In genomic region chr6:143241110-143241509, GRCh38 we compare ENCODE assay signal across 16 cellular contexts.
DNase-seq lines count a peak whose midpoint lies in the region; ATAC-seq and TF ChIP-seq lines count a peak whose summit lies in the region.
"Had no signal": no experiment of that assay in that cellular context is flagged by ENCODE, and none has a peak within 500 bp of the region (broad histone marks: within the 10 kb centered on the region; RNA-seq: fewer than 3 reads in every experiment).

No MANE protein-coding gene starts in this region.

- no peak overlapping the region for H3K27ac ChIP-seq in fibroblast of lung (ENCODE audit: insufficient read depth, low read length)
- peak overlapping the region; percentile 49 for H3K27ac ChIP-seq in osteoblast (ENCODE audit: low read depth, low read length)
- H3K27ac ChIP-seq: SJCRH30 had no signal

- no peaks in the 10 kb centered on the region for H3K9me3 ChIP-seq in fibroblast of lung (ENCODE audit: control insufficient read depth, insufficient read depth, low read depth, low read length)
- H3K9me3 ChIP-seq in osteoblast (ENCODE audit: low read depth, low read length): no peaks in the 10 kb centered on the region
- H3K9me3 ChIP-seq: HAP-1, SJCRH30 had no signal

- ATAC-seq in GM18909 (IDR thresholded peaks at IDR 0.05; ENCODE audit: poor library complexity, unreplicated experiment) (no peak), GM21447 (IDR thresholded peaks at IDR 0.05; ENCODE audit: unreplicated experiment) (no peak), HG03175 (IDR thresholded peaks at IDR 0.05; ENCODE audit: unreplicated experiment) (no peak)

- H3K79me2 ChIP-seq in fibroblast of lung (ENCODE audit: control insufficient read depth, insufficient read depth, low read length): no peaks in the 10 kb centered on the region
- no peaks in the 10 kb centered on the region for H3K79me2 ChIP-seq in osteoblast (ENCODE audit: insufficient read depth, low read length)

- H3K9ac ChIP-seq in fibroblast of lung (ENCODE audit: insufficient read depth, low read length): no peak overlapping the region

- H3K27me3 ChIP-seq in fibroblast of lung (ENCODE audit: control insufficient read depth, insufficient read depth, low read length): no peaks in the 10 kb centered on the region
- H3K27me3 ChIP-seq in osteoblast (ENCODE audit: insufficient read depth, low read length): no peaks in the 10 kb centered on the region
- H3K27me3 ChIP-seq: SJCRH30 had no signal

- H4K20me1 ChIP-seq in fibroblast of lung (ENCODE audit: control insufficient read depth, extremely low read depth, insufficient read depth, low read length) (no peaks in the 10 kb centered on the region), osteoblast (ENCODE audit: insufficient read depth, low read length) (no peaks in the 10 kb centered on the region)

- H3K4me2 ChIP-seq in fibroblast of lung (ENCODE audit: extremely low read depth, insufficient read depth, low read length) (no peak overlapping the region), osteoblast (ENCODE audit: insufficient read depth, low read length) (peak overlapping the region; percentile 34)

- DNase-seq in astrocyte of the spinal cord (ENCODE audit: low read depth, low spot score): peak; percentile 35
- DNase-seq in fibroblast of lung (ENCODE audit: low read depth in 2 of 2): peak; percentile 11 to 71
- no peak for DNase-seq in osteoblast (ENCODE audit: insufficient read length, low spot score, missing footprints)
- peak; percentile 47 for DNase-seq in stromal cell of bone marrow (ENCODE audit: low read depth)
- DNase-seq: COR-L47, DMS153, NCI-H1105, NCI-H1694 treated with DMSO at 0.1 percent for 48 hours, NCI-H345, OCI-M1, RPMI8226, SJCRH30 had no signal

- H3K36me3 ChIP-seq in fibroblast of lung (ENCODE audit: control insufficient read depth, insufficient read depth, low read length) (no peaks in the 10 kb centered on the region), osteoblast (ENCODE audit: insufficient read depth, low read length) (no peaks in the 10 kb centered on the region)
- H3K36me3 ChIP-seq: HAP-1, SJCRH30 had no signal

- TF ChIP-seq CTCF in astrocyte of the spinal cord (IDR thresholded peaks at IDR 0.05; ENCODE audit: low read depth, low read length): no peak
- TF ChIP-seq CTCF in fibroblast of lung (conservative IDR thresholded peaks at IDR 0.05 in 1 of 2, IDR thresholded peaks at IDR 0.05 in 1 of 2; ENCODE audit: low read depth in 1 of 2, low read length in 2 of 2): no peak
- TF ChIP-seq CTCF in osteoblast (IDR thresholded peaks at IDR 0.05; ENCODE audit: extremely low read depth, low read depth, low read length): no peak

- H2AFZ ChIP-seq in fibroblast of lung (ENCODE audit: low read length) (no peak overlapping the region), osteoblast (ENCODE audit: low read length) (peak overlapping the region; percentile 28)

- H3K4me1 ChIP-seq in fibroblast of lung (ENCODE audit: control insufficient read depth, extremely low read depth, insufficient read depth, low read length) (no peaks in the 10 kb centered on the region), osteoblast (ENCODE audit: insufficient read depth, low read length) (peaks cover 8% of the 10 kb centered on the region)
- H3K4me1 ChIP-seq: HAP-1, SJCRH30 had no signal

- in situ Hi-C loops in astrocyte of the spinal cord (cut with HindIII; ENCODE audit: low sequenced_read_pairs): no loop called here

- H3K4me3 ChIP-seq in astrocyte of the spinal cord (ENCODE audit: low read depth, low read length) (no peak overlapping the region), fibroblast of lung (replicated peaks in 1 of 4; ENCODE audit: control extremely low read depth in 1 of 4, insufficient read depth in 1 of 4, low read depth in 3 of 4, low read length in 4 of 4) (no peak overlapping the region), osteoblast (ENCODE audit: insufficient read depth, low read length) (no peak overlapping the region)
- H3K4me3 ChIP-seq: HAP-1, SJCRH30 had no signal
